ENCODE assay signal across 8 cellular contexts in the genomic region with DNA sequence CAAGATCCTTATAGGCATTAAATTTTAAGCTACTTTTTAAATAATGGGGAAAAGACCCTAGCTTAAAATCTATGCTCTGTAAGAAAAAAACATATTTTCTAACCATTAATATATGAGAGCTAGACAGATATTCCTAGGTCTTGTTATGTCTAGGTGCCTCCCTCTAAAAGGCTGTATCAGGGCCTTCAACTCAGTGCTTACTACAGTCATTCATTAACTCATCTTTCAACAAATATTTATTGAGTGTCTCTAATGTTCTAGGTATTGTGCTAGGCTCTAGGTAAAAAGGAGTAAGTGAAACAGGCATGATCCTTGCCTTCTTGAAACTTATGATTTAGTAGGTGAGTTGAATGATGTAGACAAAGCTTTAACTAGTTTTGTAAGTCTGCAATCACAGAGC.
"Had no signal": no experiment of that assay in that cellular context is flagged by ENCODE, and none has a peak within 500 bp of the region (broad histone marks: within the 10 kb centered on the region; RNA-seq: fewer than 3 reads in every experiment).

No MANE protein-coding gene starts in this region.

- H3K27ac Mint-ChIP-seq: GM23338, HFFc6 had no signal

- ATAC-seq: GM23338, HCT116, K562 had no signal

- H3K36me3 ChIP-seq: HAP-1 had no signal

- H3K9me3 ChIP-seq: HAP-1 had no signal

- H3K4me3 Mint-ChIP-seq: GM23338, HFFc6 had no signal

- DNase-seq: HFFc6, IMR-90, KG1 had no signal

- H3K4me1 Mint-ChIP-seq: GM23338 had no signal

- H3K4me1 ChIP-seq: HAP-1 had no signal

- H3K9me3 Mint-ChIP-seq: GM23338, HFFc6 had no signal

- H3K4me3 ChIP-seq: GM23338, HAP-1, K562 had no signal

- H3K27ac ChIP-seq: HL-60 had no signal
